8 cellular contexts compared by ENCODE assay signal in genomic region chr4:108512615-108513505, GRCh38.
DNase-seq lines count a peak whose midpoint lies in the region; ATAC-seq and TF ChIP-seq lines count a peak whose summit lies in the region.

No MANE protein-coding gene starts in this region.

- in situ Hi-C loops in astrocyte of the cerebellum (cut with HindIII; ENCODE audit: low sequenced_read_pairs), result no loop called here

- TF ChIP-seq CTCF in astrocyte of the cerebellum (IDR thresholded peaks at IDR 0.05; ENCODE audit: low read depth, low read length, missing control alignments), result peak; percentile 79
- TF ChIP-seq CTCF in kidney epithelial cell (IDR thresholded peaks at IDR 0.05; ENCODE audit: insufficient read depth, low read length, poor library complexity, severe bottlenecking), result peak; percentile 61

- H3K27me3 ChIP-seq in kidney epithelial cell (ENCODE audit: control insufficient read depth, insufficient read depth, low read length), result no peaks in the 10 kb centered on the region

- no peaks in the 10 kb centered on the region for H3K36me3 ChIP-seq in kidney epithelial cell (ENCODE audit: control insufficient read depth, insufficient read depth, low read length)

- intact Hi-C loops in posterior vena cava (cut with DNase I), result no loop called here

- H3K4me3 ChIP-seq in astrocyte of the cerebellum (ENCODE audit: low read depth, low read length) (peak overlapping the region; percentile 11), kidney epithelial cell (ENCODE audit: low read depth, low read length) (no peak overlapping the region)

- DNase-seq in activated gamma-delta T cell treated with Interleukin-2 at 50 U/mL for 16 hours, result peak; percentile 33
- DNase-seq in activated gamma-delta T cell (lab: John Stamatoyannopoulos, UW), result no peak
- peak; percentile 62 for DNase-seq in OCI-M1 (lab: John Stamatoyannopoulos, UW)
- peak; percentile 67 for DNase-seq in astrocyte of the cerebellum (ENCODE audit: low read depth)
- DNase-seq in kidney epithelial cell (ENCODE audit: low read depth), result peak; percentile 37
- DNase-seq in stimulated activated CD8-positive, alpha-beta memory T cell treated with anti-CD3 and anti-CD28 coated beads, Interleukin-15, amount 100 ng/mL, for 48 hours (ENCODE audit: low read depth in 2 of 2), result peak; percentile 6 to 10
- DNase-seq in posterior vena cava (ENCODE audit: low spot score), result no peak

- ATAC-seq in GM19324 (IDR thresholded peaks at IDR 0.05; ENCODE audit: low FRiP score, unreplicated experiment), result no peak

Comparison
In these comparisons a context has a peak if more than half of its experiments do, and no peak if none do; other contexts are left out.
1. DNase-seq: peak in activated gamma-delta T cell treated with Interleukin-2 at 50 U/mL for 16 hours (single experiment), OCI-M1 (single experiment), astrocyte of the cerebellum (single experiment), kidney epithelial cell (single experiment) and stimulated activated CD8-positive, alpha-beta memory T cell treated with anti-CD3 and anti-CD28 coated beads, Interleukin-15, amount 100 ng/mL, for 48 hours (2 of 2); none in activated gamma-delta T cell (single experiment) and posterior vena cava (single experiment).